11 cellular contexts compared by ENCODE assay signal in genomic region chr7:26534649-26535482, GRCh38.
DNase-seq lines count a peak whose midpoint lies in the region; TF ChIP-seq lines count a peak whose summit lies in the region.
"Had no signal": no experiment of that assay in that cellular context is flagged by ENCODE, and none has a peak within 500 bp of the region (broad histone marks: within the 10 kb centered on the region; RNA-seq: fewer than 3 reads in every experiment).

No MANE protein-coding gene starts in this region.

- H3K4me3 ChIP-seq in LNCaP clone FGC (ENCODE audit: low read depth, low read length) (no peak overlapping the region), endodermal cell (ENCODE audit: low read length) (no peak overlapping the region), esophagus muscularis mucosa (no peak overlapping the region)
- H3K4me3 ChIP-seq: left ventricle myocardium inferior had no signal

- no peak for TF ChIP-seq CTCF in LNCaP clone FGC (IDR thresholded peaks at IDR 0.05; ENCODE audit: control insufficient read depth, extremely low read depth, insufficient read depth)
- no peak for TF ChIP-seq CTCF in endodermal cell (conservative IDR thresholded peaks at IDR 0.05)
- TF ChIP-seq CTCF in esophagus muscularis mucosa (IDR thresholded peaks at IDR 0.05): no peak

- no peaks in the 10 kb centered on the region for H3K9me3 Mint-ChIP-seq in endodermal cell
- H3K9me3 Mint-ChIP-seq in activated CD4-positive, alpha-beta memory T cell treated with anti-CD3 and anti-CD28 coated beads for 36 hours: no peaks in the 10 kb centered on the region

- H3K27ac ChIP-seq in endodermal cell (ENCODE audit: low read depth, low read length) (no peak overlapping the region), esophagus muscularis mucosa (replicated peaks in 1 of 4) (no peak overlapping the region)
- H3K27ac ChIP-seq: left ventricle myocardium inferior had no signal

- peaks cover 20% of the 10 kb centered on the region for H3K4me1 Mint-ChIP-seq in endodermal cell
- no peaks in the 10 kb centered on the region for H3K4me1 Mint-ChIP-seq in activated CD4-positive, alpha-beta memory T cell treated with anti-CD3 and anti-CD28 coated beads for 36 hours (ENCODE audit: low read depth)

- 86 to 91% methylated on average over 12 to 17 of the region's 17 CpGs for WGBS in endodermal cell (ENCODE audit: insufficient coverage in 1 of 2, insufficient read length in 1 of 2), 2 experiments
- 62% methylated on average over 17 of the region's 17 CpGs for WGBS in esophagus muscularis mucosa

- POLR2A ChIA-PET in activated CD4-positive, alpha-beta memory T cell treated with anti-CD3 and anti-CD28 coated beads for 36 hours (lab: Charles Lee): no interaction called here

- TF ChIP-seq EP300 in esophagus muscularis mucosa (IDR thresholded peaks at IDR 0.05): no peak

- peak overlapping the region; percentile 23 for H3K27ac Mint-ChIP-seq in endodermal cell
- H3K27ac Mint-ChIP-seq in activated CD4-positive, alpha-beta memory T cell treated with anti-CD3 and anti-CD28 coated beads for 36 hours: no peak overlapping the region

- intact Hi-C loops in esophagus muscularis mucosa (cut with DNase I): no loop called here
- intact Hi-C loops in activated CD4-positive, alpha-beta memory T cell treated with anti-CD3 and anti-CD28 coated beads for 36 hours (cut with micrococcal nuclease): no loop called here

- H3K4me3 Mint-ChIP-seq in endodermal cell: no peak overlapping the region
- H3K4me3 Mint-ChIP-seq in activated CD4-positive, alpha-beta memory T cell treated with anti-CD3 and anti-CD28 coated beads for 36 hours: no peak overlapping the region

- no peaks in the 10 kb centered on the region for H3K36me3 Mint-ChIP-seq in endodermal cell (ENCODE audit: low read depth)
- H3K36me3 Mint-ChIP-seq in activated CD4-positive, alpha-beta memory T cell treated with anti-CD3 and anti-CD28 coated beads for 36 hours: no peaks in the 10 kb centered on the region

- TF ChIP-seq POLR2A in esophagus muscularis mucosa (IDR thresholded peaks at IDR 0.05; ENCODE audit: low read depth): no peak

- H3K36me3 ChIP-seq in endodermal cell (ENCODE audit: control insufficient read depth, insufficient read depth, low read length) (no peaks in the 10 kb centered on the region), esophagus muscularis mucosa (no peaks in the 10 kb centered on the region)
- H3K36me3 ChIP-seq: left ventricle myocardium inferior had no signal

- peaks cover 10% of the 10 kb centered on the region for H3K27me3 Mint-ChIP-seq in endodermal cell (ENCODE audit: insufficient read depth)
- H3K27me3 Mint-ChIP-seq in activated CD4-positive, alpha-beta memory T cell treated with anti-CD3 and anti-CD28 coated beads for 36 hours: peaks cover 50% of the 10 kb centered on the region

- H3K9me3 ChIP-seq in endodermal cell (ENCODE audit: control insufficient read depth, low read length) (no peaks in the 10 kb centered on the region), esophagus muscularis mucosa (no peaks in the 10 kb centered on the region)
- H3K9me3 ChIP-seq: left ventricle myocardium inferior had no signal

- DNase-seq in A172 (ENCODE audit: low spot score) (peak; percentile 15), LNCaP clone FGC (ENCODE audit: low read depth) (peak; percentile 89), NCI-H2227 (lab: John Stamatoyannopoulos, UW; ENCODE audit: unreplicated experiment) (peak; percentile 71), endodermal cell (no peak), esophagus muscularis mucosa (ENCODE audit: extremely low spot score) (no peak), iPS-NIHi11 (ENCODE audit: low spot score) (no peak), GDM1 (lab: John Stamatoyannopoulos, UW) (no peak)
- no peak for DNase-seq in activated CD4-positive, alpha-beta memory T cell treated with anti-CD3 and anti-CD28 coated beads for 36 hours
- DNase-seq: DND-41, head of caudate nucleus, left ventricle myocardium inferior had no signal

- CTCF ChIA-PET in activated CD4-positive, alpha-beta memory T cell treated with anti-CD3 and anti-CD28 coated beads for 36 hours (lab: Charles Lee): no interaction called here

- H3K4me1 ChIP-seq in endodermal cell (ENCODE audit: control insufficient read depth, insufficient read depth, low read length): peaks cover 3% of the 10 kb centered on the region
- no peaks in the 10 kb centered on the region for H3K4me1 ChIP-seq in esophagus muscularis mucosa
- H3K4me1 ChIP-seq: left ventricle myocardium inferior had no signal

- no peaks in the 10 kb centered on the region for H3K27me3 ChIP-seq in endodermal cell (ENCODE audit: control insufficient read depth, insufficient read depth, low read length, poor library complexity, severe bottlenecking)
- H3K27me3 ChIP-seq in esophagus muscularis mucosa: peaks cover 0 to 63% (median 0%) of the 10 kb centered on the region in 4 donors

- H3K9ac ChIP-seq in endodermal cell (ENCODE audit: extremely low read depth, low read length, poor library complexity, severe bottlenecking): no peak overlapping the region

Comparison
In these comparisons a context has a peak if more than half of its experiments do, and no peak if none do; other contexts are left out.
1. DNase-seq: peak in A172 (single experiment), LNCaP clone FGC (single experiment) and NCI-H2227 (single experiment); none in endodermal cell (single experiment), esophagus muscularis mucosa (single experiment), iPS-NIHi11 (single experiment), activated CD4-positive, alpha-beta memory T cell treated with anti-CD3 and anti-CD28 coated beads for 36 hours (single experiment) and GDM1 (single experiment).